ENCODE assay signal across 34 cellular contexts in genomic region chr11:75478690-75479597, GRCh38. TPM values are rescaled to one million over a fixed set of nuclear protein-coding genes. Genes with fewer than 3 reads are reported as not detected.
A peak's percentile ranks its signal among the peaks of the same experiment; 100 is the strongest.
DNase-seq lines count a peak whose midpoint lies in the region; ATAC-seq, FAIRE-seq and TF ChIP-seq lines count a peak whose summit lies in the region.
"Had no signal": no experiment of that assay in that cellular context is flagged by ENCODE, and none has a peak within 500 bp of the region (broad histone marks: within the 10 kb centered on the region; RNA-seq: fewer than 3 reads in every experiment).

No MANE protein-coding gene starts in this region.

- POLR2A ChIA-PET in HepG2 (lab: Yijun Ruan, JAX) = no interaction called here

- H2AFZ ChIP-seq in HepG2 (ENCODE audit: low read length) = no peak overlapping the region
- H2AFZ ChIP-seq: GM23338, parathyroid adenoma had no signal

- no peak overlapping the region for H3K27ac ChIP-seq in HepG2 (ENCODE audit: extremely low read length, insufficient read depth, low read length)
- H3K27ac ChIP-seq in right lobe of liver = no peak overlapping the region
- peak overlapping the region; percentile 35 to 94 (median 74) for H3K27ac ChIP-seq in gastrocnemius medialis
- H3K27ac ChIP-seq: body of pancreas, parathyroid adenoma, testis, WERI-Rb-1 had no signal

- H3K9ac ChIP-seq in HepG2 (ENCODE audit: insufficient read depth, low read depth, low read length) = no peak overlapping the region
- H3K9ac ChIP-seq: BLaER1, parathyroid adenoma had no signal

- in situ Hi-C loops in HepG2 (cut with HindIII; ENCODE audit: extremely low pct_ligation_motif_present, low pct_unique_long_range_greater_than_20kb) = no loop called here
- in situ Hi-C loops in gastrocnemius medialis (cut with MboI; ENCODE audit: low sequenced_read_pairs in 4 of 4) = no loop called here

- no peak for TF ChIP-seq EP300 in HepG2 (IDR thresholded peaks at IDR 0.05; ENCODE audit: low read depth in 2 of 2, low read length in 2 of 2)
- TF ChIP-seq EP300 in HepG2 (CRISPR knock-in tag; IDR thresholded peaks at IDR 0.05; ENCODE audit: borderline replicate concordance) = no peak

- no peak for TF ChIP-seq RAD21 in HepG2 (CRISPR knock-in tag; IDR thresholded peaks at IDR 0.05)

- H3K4me3 Mint-ChIP-seq in endothelial cell (ENCODE audit: unreplicated experiment) = no peak overlapping the region
- H3K4me3 Mint-ChIP-seq: activated CD4-positive, alpha-beta T cell treated with anti-CD3 and anti-CD28 coated beads, Interleukin-2, amount 10 ng/mL, durations not matched to agents 7 days and 5 days; activated naive CD4-positive, alpha-beta T cell treated with anti-CD3 and anti-CD28 coated beads for 36 hours; GM23338; HFFc6; neural crest cell had no signal

- peaks cover 76% of the 10 kb centered on the region for H3K4me1 Mint-ChIP-seq in endothelial cell (ENCODE audit: unreplicated experiment)

- H4K20me1 ChIP-seq in HepG2 (ENCODE audit: insufficient read depth, low read length) = peaks cover 12% of the 10 kb centered on the region; the same call in 1 of the 2 replicates
- H4K20me1 ChIP-seq: BLaER1 had no signal

- no peaks in the 10 kb centered on the region for H3K9me3 Mint-ChIP-seq in endothelial cell (ENCODE audit: unreplicated experiment)
- H3K9me3 Mint-ChIP-seq: activated CD4-positive, alpha-beta T cell treated with anti-CD3 and anti-CD28 coated beads, Interleukin-2, amount 10 ng/mL, durations not matched to agents 7 days and 5 days; activated naive CD4-positive, alpha-beta T cell treated with anti-CD3 and anti-CD28 coated beads for 36 hours; GM23338; HFFc6; neural crest cell had no signal

- intact Hi-C loops in HepG2 (cut with micrococcal nuclease; ENCODE audit: unreplicated experiment) = no loop called here
- intact Hi-C loops in right lobe of liver (cut with DNase I) = no loop called here
- intact Hi-C loops in gastrocnemius medialis (cut with DNase I; ENCODE audit: low total_unique reads) = no loop called here

- H3K27me3 ChIP-seq in HepG2 (ENCODE audit: control insufficient read depth in 1 of 2, insufficient read depth in 2 of 2, low read length in 2 of 2) = no peaks in the 10 kb centered on the region
- H3K27me3 ChIP-seq in right lobe of liver = no peaks in the 10 kb centered on the region
- no peaks in the 10 kb centered on the region for H3K27me3 ChIP-seq in gastrocnemius medialis
- H3K27me3 ChIP-seq: BLaER1, body of pancreas, MG63, testis had no signal

- H3K36me3 ChIP-seq in HepG2 (replicated peaks in 1 of 2; ENCODE audit: control insufficient read depth in 1 of 2, insufficient read depth in 2 of 2, low read length in 2 of 2) = peaks cover 40 to 53% of the 10 kb centered on the region in 2 experiments
- H3K36me3 ChIP-seq in right lobe of liver = no peaks in the 10 kb centered on the region
- no peaks in the 10 kb centered on the region for H3K36me3 ChIP-seq in gastrocnemius medialis
- H3K36me3 ChIP-seq: BLaER1, MG63 had no signal

- H3K4me1 ChIP-seq in HepG2 (ENCODE audit: insufficient read depth, low read length) (peaks cover 28% of the 10 kb centered on the region), right lobe of liver (peaks cover 0 to 11% (median 3%) of the 10 kb centered on the region in 4 donors), gastrocnemius medialis (peaks cover 36 to 49% of the 10 kb centered on the region in 2 donors)
- H3K4me1 ChIP-seq: parathyroid adenoma, testis had no signal

- TF ChIP-seq POLR2A in HepG2 (IDR thresholded peaks at IDR 0.05; ENCODE audit: insufficient read depth in 1 of 2, low read depth in 2 of 2, low read length in 2 of 2) = no peak
- TF ChIP-seq POLR2A in right lobe of liver (IDR thresholded peaks at IDR 0.05) = no peak
- no peak for TF ChIP-seq POLR2A in gastrocnemius medialis (IDR thresholded peaks at IDR 0.05)

- no peaks in the 10 kb centered on the region for H3K79me2 ChIP-seq in HepG2 (ENCODE audit: insufficient read depth, low read length)
- H3K79me2 ChIP-seq: parathyroid adenoma had no signal

- H3K27me3 Mint-ChIP-seq in endothelial cell (ENCODE audit: unreplicated experiment) = peaks cover 25% of the 10 kb centered on the region
- H3K27me3 Mint-ChIP-seq: activated CD4-positive, alpha-beta T cell treated with anti-CD3 and anti-CD28 coated beads, Interleukin-2, amount 10 ng/mL, durations not matched to agents 7 days and 5 days had no signal

- ATAC-seq in HepG2 (no peak), right lobe of liver (no peak), gastrocnemius medialis (no peak)
- ATAC-seq: body of pancreas; GM23338; stimulated activated naive CD8-positive, alpha-beta T cell treated with anti-CD3 and anti-CD28 coated beads, Interleukin-15, Interleukin-2, amounts not matched to agents 100 U/mL and 50 U/mL, for 24 hours had no signal

- CTCF ChIA-PET in HepG2 (lab: Yijun Ruan, JAX; ENCODE audit: low intra/inter-chr PET ratio, low total read pairs) = no interaction called here

- peak overlapping the region; percentile 78 for H3K27ac Mint-ChIP-seq in endothelial cell (ENCODE audit: unreplicated experiment)
- H3K27ac Mint-ChIP-seq: activated CD4-positive, alpha-beta T cell treated with anti-CD3 and anti-CD28 coated beads, Interleukin-2, amount 10 ng/mL, durations not matched to agents 7 days and 5 days; activated naive CD4-positive, alpha-beta T cell treated with anti-CD3 and anti-CD28 coated beads for 36 hours; GM23338; HFFc6 had no signal

- no peak for FAIRE-seq in HepG2 (lab: Jason Lieb, UNC)
- FAIRE-seq: small intestine had no signal

- H3K4me3 ChIP-seq in HepG2 (replicated peaks in 1 of 3; ENCODE audit: insufficient read depth in 1 of 3, low read depth in 2 of 3, low read length in 3 of 3) = no peak overlapping the region
- H3K4me3 ChIP-seq in right lobe of liver = no peak overlapping the region
- no peak overlapping the region for H3K4me3 ChIP-seq in gastrocnemius medialis
- H3K4me3 ChIP-seq: BLaER1, body of pancreas, GM23338, lung, MG63, testis had no signal

- peaks cover 61% of the 10 kb centered on the region for H3K36me3 Mint-ChIP-seq in endothelial cell (ENCODE audit: low read depth, unreplicated experiment)

- H3K9me3 ChIP-seq in HepG2 (ENCODE audit: low read length) (no peaks in the 10 kb centered on the region), right lobe of liver (no peaks in the 10 kb centered on the region), gastrocnemius medialis (no peaks in the 10 kb centered on the region)
- H3K9me3 ChIP-seq: BLaER1, body of pancreas, Caco-2, MG63, testis had no signal

- 93% methylated on average over 4 of the region's 6 CpGs for WGBS in HepG2 (ENCODE audit: low lambda C conversion rate)
- 63% methylated on average over 4 of the region's 6 CpGs for WGBS in right lobe of liver (ENCODE audit: insufficient coverage, low coverage, low lambda C conversion rate, missing lambda C conversion rate)

- BruUV-seq in HepG2 (replicated peaks; lab: Mats Ljungman, UMichigan) = no TSS peak

- no peak for TF ChIP-seq CTCF in HepG2 (CRISPR knock-in tag; IDR thresholded peaks at IDR 0.05)
- no peak for TF ChIP-seq CTCF in right lobe of liver (IDR thresholded peaks at IDR 0.05)
- TF ChIP-seq CTCF in endothelial cell (IDR thresholded peaks at IDR 0.05; ENCODE audit: unreplicated experiment) = no peak
- no peak for TF ChIP-seq CTCF in gastrocnemius medialis (IDR thresholded peaks at IDR 0.05 in 4 of 5, conservative IDR thresholded peaks at IDR 0.05 in 1 of 5)

- DNase-seq in HepG2 (ENCODE audit: low spot score) (no peak), right lobe of liver (no peak), NCI-H526 (lab: John Stamatoyannopoulos, UW) (peak; percentile 80 to 84), endothelial cell (ENCODE audit: low spot score) (no peak), gastrocnemius medialis (no peak), NCI-H510A treated with DMSO at 0.1 percent for 48 hours (lab: John Stamatoyannopoulos, UW) (no peak), NCI-H748 (lab: John Stamatoyannopoulos, UW; ENCODE audit: unreplicated experiment) (no peak)
- no peak for DNase-seq in activated CD8-positive, alpha-beta memory T cell treated with anti-CD3 and anti-CD28 coated beads, Interleukin-2, amount 50 U/mL, for 48 hours
- DNase-seq: activated CD4-positive, alpha-beta T cell treated with anti-CD3 and anti-CD28 coated beads, Interleukin-2, amount 10 ng/mL, durations not matched to agents 7 days and 5 days; activated naive CD4-positive, alpha-beta T cell treated with anti-CD3 and anti-CD28 coated beads for 36 hours; body of pancreas; Caco-2; cerebellar nuclear complex; dermis blood vessel endothelial cell; DND-41; GF-D8; HFFc6; KG1; kidney glomerular epithelial cell; MG63; NCI-H2029; NCI-H2227 treated with DMSO at 0.1 percent for 48 hours; NCI-H82; small intestine; stimulated activated naive CD8-positive, alpha-beta T cell treated with anti-CD3 and anti-CD28 coated beads, Interleukin-15, Interleukin-2, amounts not matched to agents 100 U/mL and 50 U/mL, for 24 hours; SW 1271; T-helper 9 cell; testis; WERI-Rb-1 had no signal

- no peak overlapping the region for H3K4me2 ChIP-seq in HepG2 (ENCODE audit: low read depth, low read length)
- H3K4me2 ChIP-seq: BLaER1, GM23338 had no signal

RNA-seq across cellular contexts. Expression of gene KLHL35, which starts 45.9 kb away (rescaled TPM):
- total RNA-seq in HepG2 (2016; rRNA removed; fragmentation: Illumina TruSeq; extraction: Trizol) (not detected in 2 replicates), right lobe of liver (under 1 TPM in 1 of 6 experiments, not detected in 5; 0.09 TPM), endothelial cell (ENCODE audit: unreplicated experiment) (2.8 TPM), gastrocnemius medialis (1 to 10 TPM in 2 of 4 donors, under 1 TPM in 1, not detected in 1; 0.53 to 1.8 (median 1.0) TPM)
- not detected in 2 replicates for total RNA-seq in HepG2 (2016; cell fraction: cytosol; rRNA removed; fragmentation: Illumina TruSeq; extraction: Trizol; ENCODE audit: low read depth)
- not detected in 2 replicates for total RNA-seq in HepG2 (2016; cell fraction: insoluble cytoplasmic fraction; rRNA removed; fragmentation: Illumina TruSeq; extraction: Trizol)
- total RNA-seq in HepG2 (2016; cell fraction: membrane; rRNA removed; fragmentation: Illumina TruSeq; extraction: Trizol) = not detected in 2 replicates
- total RNA-seq in HepG2 (2016; cell fraction: nucleus; rRNA removed; fragmentation: Illumina TruSeq; extraction: Trizol) = not detected in 2 replicates
- polyA plus RNA-seq in HepG2 (2011; rRNA removed) = not detected in 2 replicates
- 0.03 TPM in 1 of 2 replicates, not detected in the other for polyA plus RNA-seq in HepG2 (2011; cell fraction: cytosol; rRNA removed)
- 0.10 and 0.14 TPM in 2 replicates for polyA plus RNA-seq in HepG2 (2011; cell fraction: nucleus; rRNA removed)
- polyA plus RNA-seq in HepG2 (2012) = 0.12 TPM in 1 of 2 replicates, not detected in the other
- not detected in 2 replicates for polyA plus RNA-seq in HepG2 (2016; cell fraction: cytosol; fragmentation: Illumina TruSeq; extraction: Trizol; ENCODE audit: low read depth)
- polyA plus RNA-seq in HepG2 (2016; cell fraction: insoluble cytoplasmic fraction; fragmentation: Illumina TruSeq; extraction: Trizol; ENCODE audit: low read depth) = not detected in 2 replicates
- polyA plus RNA-seq in HepG2 (2016; cell fraction: membrane; fragmentation: Illumina TruSeq; extraction: Trizol; ENCODE audit: low read depth) = not detected in 2 replicates
- 1.3 TPM in 1 of 2 replicates, not detected in the other for polyA plus RNA-seq in HepG2 (2016; cell fraction: nucleus; fragmentation: Illumina TruSeq; extraction: Trizol; ENCODE audit: insufficient read depth, low read depth)
- polyA minus RNA-seq in HepG2 (2011; rRNA and poly(A)+ RNA removed; ENCODE audit: low replicate concordance) = 9.7 TPM in 1 of 2 replicates, not detected in the other
- 0.70 TPM in 1 of 2 replicates, not detected in the other for polyA minus RNA-seq in HepG2 (2011; cell fraction: cytosol; rRNA and poly(A)+ RNA removed)
- 0.64 TPM in 1 of 2 replicates, not detected in the other for polyA minus RNA-seq in HepG2 (2011; cell fraction: nucleus; rRNA and poly(A)+ RNA removed)
- total RNA-seq: HFFc6 had no signal

RNA-seq across cellular contexts. Expression of gene GDPD5, which starts 46.8 kb away (rescaled TPM):
- total RNA-seq in HepG2 (2016; rRNA removed; fragmentation: Illumina TruSeq; extraction: Trizol) (35.8 and 67.5 TPM in 2 replicates), right lobe of liver (10 to 100 TPM in 1 of 6 experiments, 1 to 10 TPM in 5; 2.0 to 10.7 (median 4.1) TPM), endothelial cell (ENCODE audit: unreplicated experiment) (674 TPM), gastrocnemius medialis (10 to 100 TPM in 3 of 4 donors, 1 to 10 TPM in 1; 5.6 to 12.6 (median 11.2) TPM)
- 24.1 and 26.9 TPM in 2 replicates for total RNA-seq in HepG2 (2016; cell fraction: cytosol; rRNA removed; fragmentation: Illumina TruSeq; extraction: Trizol; ENCODE audit: low read depth)
- 31.0 and 63.9 TPM in 2 replicates for total RNA-seq in HepG2 (2016; cell fraction: insoluble cytoplasmic fraction; rRNA removed; fragmentation: Illumina TruSeq; extraction: Trizol)
- 48.4 and 52.8 TPM in 2 replicates for total RNA-seq in HepG2 (2016; cell fraction: membrane; rRNA removed; fragmentation: Illumina TruSeq; extraction: Trizol)
- total RNA-seq in HepG2 (2016; cell fraction: nucleus; rRNA removed; fragmentation: Illumina TruSeq; extraction: Trizol) = 82.9 and 86.5 TPM in 2 replicates
- 55.0 and 55.2 TPM in 2 replicates for polyA plus RNA-seq in HepG2 (2011; rRNA removed)
- 19.4 and 33.8 TPM in 2 replicates for polyA plus RNA-seq in HepG2 (2011; cell fraction: cytosol; rRNA removed)
- 229 and 337 TPM in 2 replicates for polyA plus RNA-seq in HepG2 (2011; cell fraction: nucleus; rRNA removed)
- polyA plus RNA-seq in HepG2 (2012) = 36.3 and 37.7 TPM in 2 replicates
- 14.1 and 14.2 TPM in 2 replicates for polyA plus RNA-seq in HepG2 (2016; cell fraction: cytosol; fragmentation: Illumina TruSeq; extraction: Trizol; ENCODE audit: low read depth)
- 33.8 and 39.1 TPM in 2 replicates for polyA plus RNA-seq in HepG2 (2016; cell fraction: insoluble cytoplasmic fraction; fragmentation: Illumina TruSeq; extraction: Trizol; ENCODE audit: low read depth)
- 33.4 and 35.7 TPM in 2 replicates for polyA plus RNA-seq in HepG2 (2016; cell fraction: membrane; fragmentation: Illumina TruSeq; extraction: Trizol; ENCODE audit: low read depth)
- 217 and 242 TPM in 2 replicates for polyA plus RNA-seq in HepG2 (2016; cell fraction: nucleus; fragmentation: Illumina TruSeq; extraction: Trizol; ENCODE audit: insufficient read depth, low read depth)
- 39.6 and 88.9 TPM in 2 replicates for polyA minus RNA-seq in HepG2 (2011; rRNA and poly(A)+ RNA removed; ENCODE audit: low replicate concordance)
- 23.0 and 24.3 TPM in 2 replicates for polyA minus RNA-seq in HepG2 (2011; cell fraction: cytosol; rRNA and poly(A)+ RNA removed)
- 51.5 and 67.3 TPM in 2 replicates for polyA minus RNA-seq in HepG2 (2011; cell fraction: nucleus; rRNA and poly(A)+ RNA removed)

Comparison
In these comparisons a context has a peak if more than half of its experiments do, and no peak if none do; other contexts are left out.
1. DNase-seq: peak in NCI-H526 (2 of 2); none in HepG2 (single experiment), right lobe of liver (0 of 3), endothelial cell (single experiment), gastrocnemius medialis (0 of 2), activated CD8-positive, alpha-beta memory T cell treated with anti-CD3 and anti-CD28 coated beads, Interleukin-2, amount 50 U/mL, for 48 hours (single experiment), NCI-H510A treated with DMSO at 0.1 percent for 48 hours (single experiment) and NCI-H748 (single experiment).
2. H3K27ac ChIP-seq: peak in gastrocnemius medialis (4 of 4); none in HepG2 (single experiment) and right lobe of liver (0 of 3).